In genomic region chr10:53403688-53404087, GRCh38 we compare ENCODE assay signal across 11 cellular contexts.
DNase-seq lines count a peak whose midpoint lies in the region; ATAC-seq, FAIRE-seq and TF ChIP-seq lines count a peak whose summit lies in the region.
"Had no signal": no experiment of that assay in that cellular context is flagged by ENCODE, and none has a peak within 500 bp of the region (broad histone marks: within the 10 kb centered on the region; RNA-seq: fewer than 3 reads in every experiment).

No MANE protein-coding gene starts in this region.

- H3K36me3 ChIP-seq in bronchial epithelial cell (ENCODE audit: control insufficient read depth, insufficient read depth, low read length): no peaks in the 10 kb centered on the region
- H3K36me3 ChIP-seq in upper lobe of right lung: no peaks in the 10 kb centered on the region

- no peak overlapping the region for H3T11ph ChIP-seq in H9 (ENCODE audit: low read length)

- H3K4me3 Mint-ChIP-seq in H9: no peak overlapping the region

- peak; percentile 13 for FAIRE-seq in bronchial epithelial cell (lab: Jason Lieb, UNC)

- no peaks in the 10 kb centered on the region for H3K23me2 ChIP-seq in H9 (ENCODE audit: insufficient read length, low read depth, low read length, poor library complexity, severe bottlenecking)

- H3K14ac ChIP-seq in H9 (ENCODE audit: insufficient read depth, low read length): no peak overlapping the region

- peak; percentile 93 for ATAC-seq in left lobe of liver
- peak; percentile 64 for ATAC-seq in upper lobe of right lung

- no peak overlapping the region for H2BK12ac ChIP-seq in H9 (ENCODE audit: insufficient read length, low read depth, low read length)

- no peak overlapping the region for H3K18ac ChIP-seq in H9 (ENCODE audit: insufficient read length, low read depth, low read length)

- H4K91ac ChIP-seq in H9 (ENCODE audit: insufficient read length, low read depth, low read length): no peak overlapping the region

- H4K8ac ChIP-seq in H9 (replicated peaks; ENCODE audit: insufficient read length, low read depth, low read length): no peak overlapping the region

- no peak overlapping the region for H3K4me2 ChIP-seq in H9 (ENCODE audit: insufficient read depth, insufficient read length, low read length)

- H2BK120ac ChIP-seq in H9 (ENCODE audit: low read depth, low read length, poor library complexity, severe bottlenecking): no peak overlapping the region

- no CpG with 5 or more reads among the region's 4 CpGs for WGBS in H9 (ENCODE audit: extremely low coverage, insufficient read length, low lambda C conversion rate)

- no peaks in the 10 kb centered on the region for H3K9me3 ChIP-seq in upper lobe of right lung
- H3K9me3 ChIP-seq in H9 (ENCODE audit: control insufficient read depth, low read depth, low read length): no peaks in the 10 kb centered on the region

- H3K79me1 ChIP-seq in H9 (ENCODE audit: insufficient read depth, low read depth, low read length, poor library complexity, severe bottlenecking): no peaks in the 10 kb centered on the region

- no peak overlapping the region for H2BK15ac ChIP-seq in H9 (ENCODE audit: low read depth, low read length)

- no peaks in the 10 kb centered on the region for H3K4me1 ChIP-seq in upper lobe of right lung
- peaks cover 3% of the 10 kb centered on the region for H3K4me1 ChIP-seq in H9 (ENCODE audit: insufficient read depth, low read length)

- H3K27me3 ChIP-seq in bronchial epithelial cell (ENCODE audit: control insufficient read depth, insufficient read depth, low read length) (no peaks in the 10 kb centered on the region), upper lobe of right lung (no peaks in the 10 kb centered on the region), H9 (ENCODE audit: insufficient read depth, low read length) (no peaks in the 10 kb centered on the region)

- no peak overlapping the region for H3K27ac ChIP-seq in upper lobe of right lung
- H3K27ac ChIP-seq in H9 (ENCODE audit: insufficient read length, low read depth, low read length): no peak overlapping the region

- H4K20me1 ChIP-seq in H9 (ENCODE audit: control insufficient read depth, insufficient read depth, insufficient read length): no peaks in the 10 kb centered on the region

- no peak overlapping the region for H4K5ac ChIP-seq in H9 (ENCODE audit: insufficient read length, low read depth, low read length)

- H2BK20ac ChIP-seq in H9 (ENCODE audit: low read depth, low read length, poor library complexity, severe bottlenecking): no peak overlapping the region

- H3K27me3 Mint-ChIP-seq in H9 (ENCODE audit: low read depth): no peaks in the 10 kb centered on the region; the same call in 1 of the 2 replicates

- no peak overlapping the region for H2BK5ac ChIP-seq in H9 (ENCODE audit: insufficient read length, low read length)

- H2AK5ac ChIP-seq in H9 (ENCODE audit: insufficient read length, low read length): no peak overlapping the region

- TF ChIP-seq CTCF in bronchial epithelial cell (IDR thresholded peaks at IDR 0.05; ENCODE audit: insufficient read depth, low read length, severe bottlenecking) (no peak), upper lobe of right lung (IDR thresholded peaks at IDR 0.05) (no peak), H9 (conservative IDR thresholded peaks at IDR 0.05) (no peak)

- H3K36me3 Mint-ChIP-seq in H9 (ENCODE audit: insufficient read depth in 1 of 3, low read depth in 3 of 3): peaks cover 6 to 13% (median 9%) of the 10 kb centered on the region in 3 experiments

- no peak overlapping the region for H3K4ac ChIP-seq in H9 (ENCODE audit: low read depth, low read length)

- H2AFZ ChIP-seq in H9 (ENCODE audit: low read length): no peak overlapping the region

- no peaks in the 10 kb centered on the region for H3K79me2 ChIP-seq in H9 (ENCODE audit: insufficient read depth, low read length)

- H3K56ac ChIP-seq in H9 (ENCODE audit: insufficient read length, low read depth, low read length): no peak overlapping the region

- H3K9me3 Mint-ChIP-seq in H9: peaks cover 4 to 9% of the 10 kb centered on the region in 2 experiments; a peak in 4 of 5 replicates

- intact Hi-C loops in upper lobe of right lung (cut with DNase I): no loop called here

- peaks cover 8 to 10% of the 10 kb centered on the region in 2 experiments for H3K4me1 Mint-ChIP-seq in H9

- H3K4me3 ChIP-seq in bronchial epithelial cell (ENCODE audit: low read depth, low read length): no peak overlapping the region
- H3K4me3 ChIP-seq in upper lobe of right lung: no peak overlapping the region

- H3K27ac Mint-ChIP-seq in H9: no peak overlapping the region

- no peak overlapping the region for H3K23ac ChIP-seq in H9 (ENCODE audit: insufficient read length, low read depth, low read length)

- no peak overlapping the region for H3K9ac ChIP-seq in H9 (ENCODE audit: extremely low read depth, insufficient read length, low read length)

- peak; percentile 42 for DNase-seq in NCI-H748 (lab: John Stamatoyannopoulos, UW; ENCODE audit: unreplicated experiment)
- DNase-seq in NCI-H748 treated with DMSO at 0.1 percent for 48 hours (lab: John Stamatoyannopoulos, UW): no peak
- DNase-seq in bronchial epithelial cell (ENCODE audit: low read depth): peak; percentile 20
- peak; percentile 92 for DNase-seq in left lobe of liver (ENCODE audit: low spot score)
- DNase-seq in upper lobe of right lung: peak; percentile 65
- DNase-seq in NOMO-1 (lab: John Stamatoyannopoulos, UW; ENCODE audit: unreplicated experiment in 2 of 2): no peak
- DNase-seq in AG20443 (ENCODE audit: low spot score): no peak
- DNase-seq in H9: no peak
- DNase-seq: activated effector memory CD4-positive, alpha-beta T cell treated with Interleukin-2 at 50 U/mL for 16 hours; mesendoderm; NCI-H2029 treated with DMSO at 0.1 percent for 48 hours had no signal

Comparison
In these comparisons a context has a peak if more than half of its experiments do, and no peak if none do; other contexts are left out.
1. DNase-seq: peak in NCI-H748 (single experiment), bronchial epithelial cell (single experiment), left lobe of liver (single experiment) and upper lobe of right lung (single experiment); none in NCI-H748 treated with DMSO at 0.1 percent for 48 hours (single experiment), NOMO-1 (0 of 2), AG20443 (single experiment) and H9 (single experiment).